Comparison of ENCODE assay signal across 11 cellular contexts in the genomic region with DNA sequence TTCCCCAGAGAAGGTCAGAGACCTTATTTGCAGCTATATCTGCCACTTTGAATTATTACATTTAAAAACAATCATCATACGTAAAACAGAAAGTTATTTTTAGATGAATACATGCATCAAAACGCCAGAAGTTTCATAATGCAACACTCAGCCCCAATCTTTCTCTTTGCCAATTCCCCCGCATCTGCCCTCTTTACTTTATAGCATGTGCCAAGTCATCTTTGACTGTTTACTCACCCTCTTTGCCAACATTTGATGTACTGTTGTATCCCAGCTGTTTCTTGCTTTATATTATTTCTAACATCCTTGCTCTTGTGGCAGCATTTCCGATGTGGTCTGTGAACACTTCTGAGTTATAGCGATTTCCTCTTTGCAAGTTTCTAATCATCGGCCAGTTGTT.
DNase-seq lines count a peak whose midpoint lies in the region; ATAC-seq and TF ChIP-seq lines count a peak whose summit lies in the region.
"Had no signal": no experiment of that assay in that cellular context is flagged by ENCODE, and none has a peak within 500 bp of the region (broad histone marks: within the 10 kb centered on the region; RNA-seq: fewer than 3 reads in every experiment).

No MANE protein-coding gene starts in this region.

- peak; percentile 39 for DNase-seq in NCI-H2029 treated with DMSO at 0.1 percent for 48 hours (lab: John Stamatoyannopoulos, UW)
- DNase-seq in esophagus muscularis mucosa (ENCODE audit: extremely low spot score) = no peak
- DNase-seq in stimulated activated effector memory CD8-positive, alpha-beta T cell treated with anti-CD3 and anti-CD28 coated beads, Interleukin-12 subunit alpha, Interleukin-12 subunit beta, amount 100 ng/mL, for 72 hours (ENCODE audit: low spot score in 2 of 2) = no peak
- DNase-seq in CD4-positive, alpha-beta memory T cell = no peak
- DNase-seq in stimulated activated CD4-positive, alpha-beta T cell treated with anti-CD3 and anti-CD28 coated beads, Interleukin-15, amount 100 ng/mL, for 24 hours = no peak
- DNase-seq: activated gamma-delta T cell; erythroblast; stimulated activated CD4-positive, alpha-beta T cell treated with anti-CD3 and anti-CD28 coated beads, Interleukin-4, amount 100 ng/mL, for 1 hour had no signal

- peak overlapping the region; percentile 80 to 83 (median 80) for H3K27ac ChIP-seq in esophagus muscularis mucosa (replicated peaks in 1 of 4)
- no peak overlapping the region for H3K27ac ChIP-seq in CD4-positive, alpha-beta memory T cell (ENCODE audit: low read depth, low read length)

- H3K4me1 ChIP-seq in esophagus muscularis mucosa = peaks cover 25 to 76% (median 69%) of the 10 kb centered on the region in 4 donors
- H3K4me1 ChIP-seq in CD4-positive, alpha-beta memory T cell (ENCODE audit: insufficient read depth, low read length) = no peaks in the 10 kb centered on the region

- peak overlapping the region in 2 of 4 donors; percentile 3 to 13 for H3K4me3 ChIP-seq in esophagus muscularis mucosa
- no peak overlapping the region for H3K4me3 ChIP-seq in CD4-positive, alpha-beta memory T cell (ENCODE audit: low read length in 2 of 2)

- H3K36me3 Mint-ChIP-seq in stimulated activated effector memory CD8-positive, alpha-beta T cell treated with anti-CD3 and anti-CD28 coated beads, Interleukin-12 subunit alpha, Interleukin-12 subunit beta, amount 100 ng/mL, for 72 hours = peaks cover 33% of the 10 kb centered on the region
- peaks cover 8 to 20% of the 10 kb centered on the region in 2 donors for H3K36me3 Mint-ChIP-seq in CD4-positive, alpha-beta memory T cell

- no peak for TF ChIP-seq EP300 in esophagus muscularis mucosa (IDR thresholded peaks at IDR 0.05)

- TF ChIP-seq CTCF in esophagus muscularis mucosa (IDR thresholded peaks at IDR 0.05) = no peak

- POLR2A ChIA-PET in CD4-positive, alpha-beta memory T cell (lab: Charles Lee; ENCODE audit: partially characterized antibody) = no interaction called here

- CTCF ChIA-PET in CD4-positive, alpha-beta memory T cell (lab: Charles Lee; ENCODE audit: partially characterized antibody) = no interaction called here

- 25% methylated on average over 6 of the region's 6 CpGs for WGBS in esophagus muscularis mucosa

- peaks cover 26% of the 10 kb centered on the region for H3K4me1 Mint-ChIP-seq in stimulated activated effector memory CD8-positive, alpha-beta T cell treated with anti-CD3 and anti-CD28 coated beads, Interleukin-12 subunit alpha, Interleukin-12 subunit beta, amount 100 ng/mL, for 72 hours
- H3K4me1 Mint-ChIP-seq in CD4-positive, alpha-beta memory T cell = peaks cover 2 to 7% (median 6%) of the 10 kb centered on the region in 4 donors

- no peaks in the 10 kb centered on the region for H3K9me3 Mint-ChIP-seq in stimulated activated effector memory CD8-positive, alpha-beta T cell treated with anti-CD3 and anti-CD28 coated beads, Interleukin-12 subunit alpha, Interleukin-12 subunit beta, amount 100 ng/mL, for 72 hours
- H3K9me3 Mint-ChIP-seq in CD4-positive, alpha-beta memory T cell = no peaks in the 10 kb centered on the region

- H3K4me3 Mint-ChIP-seq in stimulated activated effector memory CD8-positive, alpha-beta T cell treated with anti-CD3 and anti-CD28 coated beads, Interleukin-12 subunit alpha, Interleukin-12 subunit beta, amount 100 ng/mL, for 72 hours = no peak overlapping the region
- H3K4me3 Mint-ChIP-seq in CD4-positive, alpha-beta memory T cell = no peak overlapping the region

- H3K36me3 ChIP-seq in esophagus muscularis mucosa = peaks cover 12 to 50% (median 28%) of the 10 kb centered on the region in 4 donors
- H3K36me3 ChIP-seq in CD4-positive, alpha-beta memory T cell (ENCODE audit: insufficient read depth, low read length) = no peaks in the 10 kb centered on the region

- no peaks in the 10 kb centered on the region for H3K9me3 ChIP-seq in esophagus muscularis mucosa
- no peaks in the 10 kb centered on the region for H3K9me3 ChIP-seq in CD4-positive, alpha-beta memory T cell (ENCODE audit: control insufficient read depth in 1 of 2, low read length in 2 of 2)

- H3K27ac Mint-ChIP-seq in stimulated activated effector memory CD8-positive, alpha-beta T cell treated with anti-CD3 and anti-CD28 coated beads, Interleukin-12 subunit alpha, Interleukin-12 subunit beta, amount 100 ng/mL, for 72 hours = no peak overlapping the region
- no peak overlapping the region for H3K27ac Mint-ChIP-seq in CD4-positive, alpha-beta memory T cell

- no peak for TF ChIP-seq POLR2A in esophagus muscularis mucosa (IDR thresholded peaks at IDR 0.05; ENCODE audit: low read depth)

- intact Hi-C loops in esophagus muscularis mucosa (cut with DNase I) = no loop called here
- intact Hi-C loops in CD4-positive, alpha-beta memory T cell (cut with micrococcal nuclease) = no loop called here

- ATAC-seq in GM21390 (IDR thresholded peaks at IDR 0.05; ENCODE audit: unreplicated experiment) (peak; percentile 65), GM19324 (IDR thresholded peaks at IDR 0.05; ENCODE audit: low FRiP score, unreplicated experiment) (no peak), HG03095 (IDR thresholded peaks at IDR 0.05; ENCODE audit: unreplicated experiment) (no peak)
- peak; percentile 46 for ATAC-seq in stimulated activated effector memory CD8-positive, alpha-beta T cell treated with anti-CD3 and anti-CD28 coated beads, Interleukin-12 subunit alpha, Interleukin-12 subunit beta, amount 100 ng/mL, for 72 hours

- H3K27me3 Mint-ChIP-seq in CD4-positive, alpha-beta memory T cell = peaks cover 0 to 2% of the 10 kb centered on the region in 2 donors

- H3K27me3 ChIP-seq in esophagus muscularis mucosa = no peaks in the 10 kb centered on the region
- H3K27me3 ChIP-seq in CD4-positive, alpha-beta memory T cell (ENCODE audit: insufficient read depth, low read length) = no peaks in the 10 kb centered on the region

Comparison
In these comparisons a context has a peak if more than half of its experiments do, and no peak if none do; other contexts are left out.
1. ATAC-seq: peak in GM21390 (single experiment) and stimulated activated effector memory CD8-positive, alpha-beta T cell treated with anti-CD3 and anti-CD28 coated beads, Interleukin-12 subunit alpha, Interleukin-12 subunit beta, amount 100 ng/mL, for 72 hours (single experiment); none in GM19324 (single experiment) and HG03095 (single experiment).